ENCODE assay signal across 25 cellular contexts in genomic region chr22:19404676-19405075, GRCh38. TPM values are rescaled to one million over a fixed set of nuclear protein-coding genes. Genes with fewer than 3 reads are reported as not detected.
DNase-seq lines count a peak whose midpoint lies in the region; ATAC-seq, FAIRE-seq and TF ChIP-seq lines count a peak whose summit lies in the region.
"Had no signal": no experiment of that assay in that cellular context is flagged by ENCODE, and none has a peak within 500 bp of the region (broad histone marks: within the 10 kb centered on the region; RNA-seq: fewer than 3 reads in every experiment).

No MANE protein-coding gene starts in this region.

- H3K4me1 Mint-ChIP-seq in activated naive CD8-positive, alpha-beta T cell treated with anti-CD3 and anti-CD28 coated beads, Interleukin-2, amount 10 ng/mL, durations not matched to agents 7 days and 5 days: no peaks in the 10 kb centered on the region
- peaks cover 2% of the 10 kb centered on the region for H3K4me1 Mint-ChIP-seq in activated naive CD8-positive, alpha-beta T cell treated with anti-CD3 and anti-CD28 coated beads, Interleukin-2, amount 50 U/mL, for 24 hours
- H3K4me1 Mint-ChIP-seq in natural killer cell: peaks cover 19 to 33% of the 10 kb centered on the region in 2 donors
- H3K4me1 Mint-ChIP-seq: GM23338, H9 had no signal

- no TSS peak for BruUV-seq in K562 (replicated peaks; lab: Mats Ljungman, UMichigan)

- H3K9me3 ChIP-seq in K562 (replicated peaks; ENCODE audit: control insufficient read depth, insufficient read depth, low read depth, low read length) (no peaks in the 10 kb centered on the region), thyroid gland (no peaks in the 10 kb centered on the region)
- H3K9me3 ChIP-seq: A549; BLaER1 treated with 17β-estradiol and CSF1 and Interleukin-3, amounts not matched to agents 10 nM and 100 nM had no signal

- no peak for TF ChIP-seq POLR2A in K562 (conservative IDR thresholded peaks at IDR 0.05)
- TF ChIP-seq POLR2A in thyroid gland (IDR thresholded peaks at IDR 0.05): no peak

- no peak for TF ChIP-seq CTCF in K562 (IDR thresholded peaks at IDR 0.05 in 2 of 3, conservative IDR thresholded peaks at IDR 0.05 in 1 of 3; ENCODE audit: insufficient read depth in 2 of 3, low read depth in 1 of 3, low read length in 3 of 3)
- TF ChIP-seq CTCF in natural killer cell (IDR thresholded peaks at IDR 0.05): no peak
- no peak for TF ChIP-seq CTCF in thyroid gland (IDR thresholded peaks at IDR 0.05)

- H2AFZ ChIP-seq in K562 (ENCODE audit: low read depth, low read length): no peak overlapping the region
- H2AFZ ChIP-seq: GM23338 had no signal

- ATAC-seq in activated naive CD8-positive, alpha-beta T cell treated with anti-CD3 and anti-CD28 coated beads, Interleukin-2, amount 10 ng/mL, durations not matched to agents 7 days and 5 days (ENCODE audit: low read depth): no peak
- no peak for ATAC-seq in activated naive CD8-positive, alpha-beta T cell treated with anti-CD3 and anti-CD28 coated beads, Interleukin-2, amount 50 U/mL, for 24 hours
- ATAC-seq in K562 (no peak), natural killer cell (no peak), left lobe of liver (no peak)
- ATAC-seq: A549, GM12878, GM23338 had no signal

- TF ChIP-seq EP300 in K562 (IDR thresholded peaks at IDR 0.05; ENCODE audit: low read length): no peak

- no peak overlapping the region; the same call in 2 of the 3 replicates for H3K27ac ChIP-seq in K562 (ENCODE audit: extremely low read depth, low read depth, low read length)
- peak overlapping the region; percentile 22 to 97 (median 77) for H3K27ac ChIP-seq in thyroid gland
- H3K27ac ChIP-seq: A549; BLaER1 treated with 17β-estradiol and CSF1 and Interleukin-3, amounts not matched to agents 10 nM and 100 nM had no signal

- H3K9me3 Mint-ChIP-seq in activated naive CD8-positive, alpha-beta T cell treated with anti-CD3 and anti-CD28 coated beads, Interleukin-2, amount 10 ng/mL, durations not matched to agents 7 days and 5 days: no peaks in the 10 kb centered on the region
- H3K9me3 Mint-ChIP-seq in activated naive CD8-positive, alpha-beta T cell treated with anti-CD3 and anti-CD28 coated beads, Interleukin-2, amount 50 U/mL, for 24 hours: no peaks in the 10 kb centered on the region
- H3K9me3 Mint-ChIP-seq in natural killer cell: no peaks in the 10 kb centered on the region
- H3K9me3 Mint-ChIP-seq: CD4-positive, alpha-beta T cell; GM23338; H9 had no signal

- H3K27me3 Mint-ChIP-seq in activated naive CD8-positive, alpha-beta T cell treated with anti-CD3 and anti-CD28 coated beads, Interleukin-2, amount 10 ng/mL, durations not matched to agents 7 days and 5 days: no peaks in the 10 kb centered on the region
- H3K27me3 Mint-ChIP-seq in activated naive CD8-positive, alpha-beta T cell treated with anti-CD3 and anti-CD28 coated beads, Interleukin-2, amount 50 U/mL, for 24 hours: no peaks in the 10 kb centered on the region
- no peaks in the 10 kb centered on the region for H3K27me3 Mint-ChIP-seq in natural killer cell (ENCODE audit: low read depth in 2 of 2)
- H3K27me3 Mint-ChIP-seq: CD4-positive, alpha-beta T cell had no signal

- H3K27me3 ChIP-seq in K562 (ENCODE audit: control insufficient read depth in 2 of 2, insufficient read depth in 2 of 2, low read length in 2 of 2) (no peaks in the 10 kb centered on the region), thyroid gland (no peaks in the 10 kb centered on the region)
- H3K27me3 ChIP-seq: BLaER1 treated with 17β-estradiol and CSF1 and Interleukin-3, amounts not matched to agents 10 nM and 100 nM had no signal

- H3K9ac ChIP-seq in K562 (ENCODE audit: insufficient read depth in 1 of 2, low read depth in 2 of 2, low read length in 2 of 2): no peak overlapping the region; a peak in 1 of 4 replicates
- H3K9ac ChIP-seq: BLaER1 treated with 17β-estradiol and CSF1 and Interleukin-3, amounts not matched to agents 10 nM and 100 nM had no signal

- WGBS in K562 (ENCODE audit: insufficient coverage, low coverage, missing lambda C conversion rate): 91% methylated on average over 3 of the region's 3 CpGs
- 72 to 80% methylated on average over 3 of the region's 3 CpGs for WGBS in thyroid gland, 2 donors

- peak overlapping the region; percentile 9 for H3K4me3 Mint-ChIP-seq in activated naive CD8-positive, alpha-beta T cell treated with anti-CD3 and anti-CD28 coated beads, Interleukin-2, amount 10 ng/mL, durations not matched to agents 7 days and 5 days
- H3K4me3 Mint-ChIP-seq in activated naive CD8-positive, alpha-beta T cell treated with anti-CD3 and anti-CD28 coated beads, Interleukin-2, amount 50 U/mL, for 24 hours: no peak overlapping the region
- H3K4me3 Mint-ChIP-seq in natural killer cell: no peak overlapping the region
- H3K4me3 Mint-ChIP-seq: CD4-positive, alpha-beta T cell; GM23338; H9 had no signal

- H3K9me1 ChIP-seq in K562 (ENCODE audit: control insufficient read depth, insufficient read depth, low read length): peaks cover 18% of the 10 kb centered on the region

- no peak overlapping the region for H3K4me3 ChIP-seq in K562
- no peak overlapping the region for H3K4me3 ChIP-seq in thyroid gland (replicated peaks in 1 of 3)
- H3K4me3 ChIP-seq: A549; BLaER1 treated with 17β-estradiol and CSF1 and Interleukin-3, amounts not matched to agents 10 nM and 100 nM; GM12878; GM23338 had no signal

- POLR2A ChIA-PET in activated naive CD8-positive, alpha-beta T cell treated with anti-CD3 and anti-CD28 coated beads, Interleukin-2, amount 10 ng/mL, durations not matched to agents 7 days and 5 days (lab: Charles Lee): interaction anchor here (1.5 kb wide), 1 partner anchor 27 kb away, joined by 5 read pairs; the partner anchor contains the start of gene HIRA
- POLR2A ChIA-PET in K562 (lab: Yijun Ruan, JAX): interaction anchor here (0.5 to 15.8 kb wide), 14 partner anchors 5 to 1603 kb away, joined by 3 to 245 read pairs (median 4); partner anchors contain the start of genes HIRA and MRPL40

- H3K36me3 ChIP-seq in K562 (ENCODE audit: control insufficient read depth, insufficient read depth, low read length) (peaks cover 95% of the 10 kb centered on the region), thyroid gland (peaks cover 31 to 37% of the 10 kb centered on the region in 2 donors)

- no peak for FAIRE-seq in K562 (lab: Jason Lieb, UNC)
- FAIRE-seq: A549, GM12878, HepG2 had no signal

- CTCF ChIA-PET in K562 (lab: Yijun Ruan, JAX; ENCODE audit: low intra/inter-chr PET ratio): no interaction called here

- TF ChIP-seq RAD21 in K562 (CRISPR knock-in tag; conservative IDR thresholded peaks at IDR 0.05 in 1 of 2, IDR thresholded peaks at IDR 0.05 in 1 of 2): no peak

- intact Hi-C loops in K562 (cut with micrococcal nuclease) (no loop called here), natural killer cell (cut with micrococcal nuclease) (no loop called here), thyroid gland (cut with DNase I) (no loop called here)

- peaks cover 14% of the 10 kb centered on the region; the same call in 2 of the 3 replicates for H3K79me2 ChIP-seq in K562 (ENCODE audit: control insufficient read depth, insufficient read depth, low read length)

- peak overlapping the region; percentile 7 for H3K27ac Mint-ChIP-seq in activated naive CD8-positive, alpha-beta T cell treated with anti-CD3 and anti-CD28 coated beads, Interleukin-2, amount 10 ng/mL, durations not matched to agents 7 days and 5 days
- H3K27ac Mint-ChIP-seq in activated naive CD8-positive, alpha-beta T cell treated with anti-CD3 and anti-CD28 coated beads, Interleukin-2, amount 50 U/mL, for 24 hours: no peak overlapping the region
- H3K27ac Mint-ChIP-seq in natural killer cell: peak overlapping the region; percentile 42 to 43
- H3K27ac Mint-ChIP-seq: CD4-positive, alpha-beta T cell; GM23338 had no signal

- in situ Hi-C loops in K562 (cut with MboI): no loop called here

- peaks cover 18 to 24% of the 10 kb centered on the region in 2 experiments; a peak in 4 of 5 replicates for H3K4me1 ChIP-seq in K562 (replicated peaks in 1 of 2; ENCODE audit: control insufficient read depth in 2 of 2, insufficient read depth in 2 of 2, low read length in 2 of 2)
- peaks cover 39 to 47% of the 10 kb centered on the region in 2 donors for H3K4me1 ChIP-seq in thyroid gland
- H3K4me1 ChIP-seq: A549; BLaER1 treated with 17β-estradiol and CSF1 and Interleukin-3, amounts not matched to agents 10 nM and 100 nM had no signal

- H3K4me2 ChIP-seq in K562 (ENCODE audit: insufficient read depth, low read length): no peak overlapping the region
- H3K4me2 ChIP-seq: A549; BLaER1 treated with 17β-estradiol and CSF1 and Interleukin-3, amounts not matched to agents 10 nM and 100 nM; GM23338 had no signal

- DNase-seq in activated naive CD8-positive, alpha-beta T cell treated with anti-CD3 and anti-CD28 coated beads, Interleukin-2, amount 10 ng/mL, durations not matched to agents 7 days and 5 days: no peak
- no peak for DNase-seq in activated naive CD8-positive, alpha-beta T cell treated with anti-CD3 and anti-CD28 coated beads, Interleukin-2, amount 50 U/mL, for 24 hours
- no peak for DNase-seq in K562 (ENCODE audit: extremely low read depth in 1 of 4, low spot score in 3 of 4)
- DNase-seq in natural killer cell: no peak
- DNase-seq in thyroid gland: no peak
- DNase-seq in central memory CD4-positive, alpha-beta T cell: no peak
- no peak for DNase-seq in left lobe of liver (ENCODE audit: low spot score)
- DNase-seq: AML-193; CD4-positive, alpha-beta T cell; COR-L47; DMS53; H9; Kasumi-1; MV-4-11; NCI-H1105; NCI-H1436 treated with DMSO at 0.1 percent for 48 hours; NCI-H187 treated with DMSO at 0.1 percent for 48 hours; NCI-H446; NCI-H524 treated with DMSO at 0.1 percent for 48 hours; NCI-H774 had no signal

- peaks cover 14% of the 10 kb centered on the region for H4K20me1 ChIP-seq in K562 (replicated peaks; ENCODE audit: control insufficient read depth, insufficient read depth, low read length)

- peaks cover 13% of the 10 kb centered on the region for H3K36me3 Mint-ChIP-seq in activated naive CD8-positive, alpha-beta T cell treated with anti-CD3 and anti-CD28 coated beads, Interleukin-2, amount 10 ng/mL, durations not matched to agents 7 days and 5 days
- peaks cover 47% of the 10 kb centered on the region for H3K36me3 Mint-ChIP-seq in activated naive CD8-positive, alpha-beta T cell treated with anti-CD3 and anti-CD28 coated beads, Interleukin-2, amount 50 U/mL, for 24 hours (ENCODE audit: low read depth)
- peaks cover 15% of the 10 kb centered on the region for H3K36me3 Mint-ChIP-seq in natural killer cell

RNA-seq across cellular contexts. Expression of gene HIRA, which starts 26.9 kb away (rescaled TPM):
- total RNA-seq in activated naive CD8-positive, alpha-beta T cell treated with anti-CD3 and anti-CD28 coated beads, Interleukin-2, amount 10 ng/mL, durations not matched to agents 7 days and 5 days: 10 to 100 TPM; 37.8 to 42.7 TPM
- 103 and 120 TPM in 2 replicates for total RNA-seq in K562 (2011; cell fraction: chromatin; rRNA removed; ENCODE audit: low replicate concordance)
- 79.7 and 81.6 TPM in 2 replicates for total RNA-seq in K562 (2011; cell fraction: nucleolus; rRNA removed)
- 66.5 and 67.1 TPM in 2 replicates for total RNA-seq in K562 (2011; cell fraction: nucleoplasm; rRNA removed)
- total RNA-seq in K562 (2014; rRNA removed): 58.3 and 70.6 TPM in 2 replicates
- 53.9 and 54.0 TPM in 2 replicates for total RNA-seq in K562 (2014; rRNA removed; fragmentation: Illumina TruSeq; extraction: Trizol)
- total RNA-seq in K562 (2015; rRNA removed; fragmentation: Illumina TruSeq; extraction: Trizol): 57.5 and 58.4 TPM in 2 replicates
- total RNA-seq in K562 (2021): 115 and 132 TPM in 2 replicates
- 71.7 and 82.2 TPM in 2 replicates for polyA plus RNA-seq in K562 (2011; rRNA removed)
- polyA plus RNA-seq in K562 (2011; cell fraction: cytosol; rRNA removed): 105 and 109 TPM in 2 replicates
- polyA plus RNA-seq in K562 (2011; cell fraction: nucleus; rRNA removed): 104 and 124 TPM in 2 replicates
- 91.6 and 91.8 TPM in 2 replicates for polyA plus RNA-seq in K562 (2012)
- 106 and 114 TPM in 2 replicates for polyA plus RNA-seq in K562 (2014; fragmentation: Illumina TruSeq; extraction: Trizol)
- polyA plus RNA-seq in K562 (2014; fragmentation: Nextera tagmentation; extraction: Ambion mirVana): 1 to 10 TPM in 1 of 2 experiments, under 1 TPM in 1; 0.96 to 1.2 TPM
- 80.0 and 80.8 TPM in 2 replicates for polyA plus RNA-seq in K562 (2014; rRNA removed)
- polyA minus RNA-seq in K562 (2011; rRNA and poly(A)+ RNA removed): 93.7 and 126 TPM in 2 replicates
- polyA minus RNA-seq in K562 (2011; cell fraction: cytosol; rRNA and poly(A)+ RNA removed): 65.3 and 93.4 TPM in 2 replicates
- 30.3 and 61.3 TPM in 2 replicates for polyA minus RNA-seq in K562 (2011; cell fraction: nucleus; rRNA and poly(A)+ RNA removed)
- total RNA-seq in natural killer cell: 10 to 100 TPM; 49.6 to 75.9 (median 50.9) TPM
- 100 to 1,000 TPM in 2 of 4 donors, 10 to 100 TPM in 2; 63.8 to 139 (median 107) TPM for total RNA-seq in thyroid gland
- 20.2 TPM for total RNA-seq in left lobe of liver

RNA-seq across cellular contexts. Expression of gene MRPL40, which starts 27.7 kb away (rescaled TPM):
- 10 to 100 TPM; 22.0 to 23.6 TPM for total RNA-seq in activated naive CD8-positive, alpha-beta T cell treated with anti-CD3 and anti-CD28 coated beads, Interleukin-2, amount 10 ng/mL, durations not matched to agents 7 days and 5 days
- 13.9 and 26.1 TPM in 2 replicates for total RNA-seq in K562 (2011; cell fraction: chromatin; rRNA removed; ENCODE audit: low replicate concordance)
- 29.0 and 32.5 TPM in 2 replicates for total RNA-seq in K562 (2011; cell fraction: nucleolus; rRNA removed)
- 25.1 and 32.0 TPM in 2 replicates for total RNA-seq in K562 (2011; cell fraction: nucleoplasm; rRNA removed)
- total RNA-seq in K562 (2014; rRNA removed) (160 and 182 TPM in 2 replicates), K562 (2014; rRNA removed; fragmentation: Illumina TruSeq; extraction: Trizol) (208 and 209 TPM in 2 replicates), K562 (2015; rRNA removed; fragmentation: Illumina TruSeq; extraction: Trizol) (181 and 198 TPM in 2 replicates), K562 (2021) (132 and 144 TPM in 2 replicates), natural killer cell (10 to 100 TPM; 11.6 to 16.7 (median 14.2) TPM), thyroid gland (10 to 100 TPM; 37.5 to 69.3 (median 48.7) TPM), left lobe of liver (27.8 TPM)
- polyA plus RNA-seq in K562 (2011; rRNA removed) (175 and 219 TPM in 2 replicates), K562 (2014; fragmentation: Illumina TruSeq; extraction: Trizol) (197 and 237 TPM in 2 replicates), K562 (2014; fragmentation: Nextera tagmentation; extraction: Ambion mirVana) (100 to 1,000 TPM; 601 to 652 TPM), K562 (2014; rRNA removed) (223 TPM in 2 replicates)
- polyA plus RNA-seq in K562 (2011; cell fraction: cytosol; rRNA removed): 88.3 and 113 TPM in 2 replicates
- 34.6 and 66.5 TPM in 2 replicates for polyA plus RNA-seq in K562 (2011; cell fraction: nucleus; rRNA removed)
- 159 TPM in 2 replicates for polyA plus RNA-seq in K562 (2012)
- polyA minus RNA-seq in K562 (2011; rRNA and poly(A)+ RNA removed): 52.5 and 73.2 TPM in 2 replicates
- polyA minus RNA-seq in K562 (2011; cell fraction: cytosol; rRNA and poly(A)+ RNA removed): 31.3 and 34.3 TPM in 2 replicates
- polyA minus RNA-seq in K562 (2011; cell fraction: nucleus; rRNA and poly(A)+ RNA removed): 12.0 and 31.3 TPM in 2 replicates

RNA-seq across cellular contexts. Expression of gene C22orf39, which starts 42.8 kb away (rescaled TPM):
- total RNA-seq in activated naive CD8-positive, alpha-beta T cell treated with anti-CD3 and anti-CD28 coated beads, Interleukin-2, amount 10 ng/mL, durations not matched to agents 7 days and 5 days: 10 to 100 TPM; 42.2 to 47.4 TPM
- 119 and 122 TPM in 2 replicates for total RNA-seq in K562 (2011; cell fraction: chromatin; rRNA removed; ENCODE audit: low replicate concordance)
- total RNA-seq in K562 (2011; cell fraction: nucleolus; rRNA removed): 71.8 and 76.0 TPM in 2 replicates
- total RNA-seq in K562 (2011; cell fraction: nucleoplasm; rRNA removed): 107 and 142 TPM in 2 replicates
- 94.7 and 124 TPM in 2 replicates for total RNA-seq in K562 (2014; rRNA removed)
- total RNA-seq in K562 (2014; rRNA removed; fragmentation: Illumina TruSeq; extraction: Trizol): 57.2 and 59.5 TPM in 2 replicates
- total RNA-seq in K562 (2015; rRNA removed; fragmentation: Illumina TruSeq; extraction: Trizol): 61.3 and 63.2 TPM in 2 replicates
- 66.8 and 68.0 TPM in 2 replicates for total RNA-seq in K562 (2021)
- polyA plus RNA-seq in K562 (2011; rRNA removed): 139 and 244 TPM in 2 replicates
- polyA plus RNA-seq in K562 (2011; cell fraction: cytosol; rRNA removed): 164 and 257 TPM in 2 replicates
- polyA plus RNA-seq in K562 (2011; cell fraction: nucleus; rRNA removed): 71.0 and 99.7 TPM in 2 replicates
- 87.8 and 120 TPM in 2 replicates for polyA plus RNA-seq in K562 (2012)
- 68.6 and 73.5 TPM in 2 replicates for polyA plus RNA-seq in K562 (2014; fragmentation: Illumina TruSeq; extraction: Trizol)
- 10 to 100 TPM; 20.4 to 25.9 TPM for polyA plus RNA-seq in K562 (2014; fragmentation: Nextera tagmentation; extraction: Ambion mirVana)
- polyA plus RNA-seq in K562 (2014; rRNA removed): 112 and 121 TPM in 2 replicates
- polyA minus RNA-seq in K562 (2011; rRNA and poly(A)+ RNA removed): 116 and 185 TPM in 2 replicates
- polyA minus RNA-seq in K562 (2011; cell fraction: cytosol; rRNA and poly(A)+ RNA removed): 49.4 and 80.5 TPM in 2 replicates
- polyA minus RNA-seq in K562 (2011; cell fraction: nucleus; rRNA and poly(A)+ RNA removed): 24.9 and 58.9 TPM in 2 replicates
- 10 to 100 TPM; 45.4 to 53.3 (median 50.2) TPM for total RNA-seq in natural killer cell
- total RNA-seq in thyroid gland: 10 to 100 TPM; 66.9 to 90.0 (median 83.1) TPM
- total RNA-seq in left lobe of liver: 12.0 TPM
